ENCODE assay signal across 17 cellular contexts in the genomic region with DNA sequence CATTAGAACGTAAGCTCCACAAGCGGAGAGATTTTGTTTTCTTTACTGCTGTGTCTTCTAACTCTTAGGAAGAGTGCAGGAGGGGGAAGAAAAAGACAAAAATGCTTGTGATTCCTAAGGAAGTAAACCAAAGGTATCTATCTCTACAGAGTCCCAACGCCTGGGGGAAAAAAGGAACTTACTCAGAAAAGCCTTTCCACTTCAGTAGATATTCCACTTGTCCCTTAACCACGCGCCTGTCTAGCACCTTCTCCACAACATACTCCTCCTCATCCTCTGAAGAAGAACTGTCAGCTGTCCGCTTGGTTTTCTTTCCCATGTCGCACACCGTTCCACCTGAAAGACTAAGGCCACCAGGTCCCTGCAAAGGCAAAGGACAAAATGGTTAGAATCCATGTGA. TPM values are rescaled to one million over a fixed set of nuclear protein-coding genes. Genes with fewer than 3 reads are reported as not detected.
DNase-seq lines count a peak whose midpoint lies in the region; ATAC-seq and TF ChIP-seq lines count a peak whose summit lies in the region.
"Had no signal": no experiment of that assay in that cellular context is flagged by ENCODE, and none has a peak within 500 bp of the region (broad histone marks: within the 10 kb centered on the region; RNA-seq: fewer than 3 reads in every experiment).

No MANE protein-coding gene starts in this region.

- intact Hi-C loops in esophagus squamous epithelium (cut with DNase I) = no loop called here

- H3K9ac ChIP-seq in HUES6 (ENCODE audit: low read length) (no peak overlapping the region), iPS-15b (ENCODE audit: low read depth, low read length) (peak overlapping the region; percentile 26), smooth muscle cell (ENCODE audit: low read depth) (no peak overlapping the region)

- no peak for ATAC-seq in WTC11
- no peak for ATAC-seq in GM18502 (IDR thresholded peaks at IDR 0.05; ENCODE audit: poor library complexity, unreplicated experiment)
- ATAC-seq: naive thymus-derived CD8-positive, alpha-beta T cell had no signal

- H3K4me1 ChIP-seq in HUES6 (ENCODE audit: control insufficient read depth, insufficient read depth, low read length) (peaks cover 38% of the 10 kb centered on the region), iPS-15b (ENCODE audit: control insufficient read depth, insufficient read depth, low read length) (peaks cover 21% of the 10 kb centered on the region), smooth muscle cell (ENCODE audit: low read depth) (peaks cover 47% of the 10 kb centered on the region), esophagus squamous epithelium (peaks cover 0 to 46% (median 5%) of the 10 kb centered on the region in 3 donors)

- H3K27me3 Mint-ChIP-seq in WTC11 (ENCODE audit: low read depth) = no peaks in the 10 kb centered on the region
- H3K27me3 Mint-ChIP-seq: activated naive CD8-positive, alpha-beta T cell; naive thymus-derived CD8-positive, alpha-beta T cell had no signal

- 78% methylated on average over 8 of the region's 8 CpGs for WGBS in smooth muscle cell (ENCODE audit: low lambda C conversion rate)
- 89 to 91% methylated on average over 7 to 8 of the region's 8 CpGs for WGBS in esophagus squamous epithelium, 2 donors

- peak overlapping the region; percentile 27; the same call in 1 of the 2 replicates for H3K4me3 Mint-ChIP-seq in WTC11
- H3K4me3 Mint-ChIP-seq: activated naive CD8-positive, alpha-beta T cell had no signal

- H3K36me3 ChIP-seq in HUES6 (ENCODE audit: control insufficient read depth, insufficient read depth, low read length) = peaks cover 44% of the 10 kb centered on the region
- peaks cover 18% of the 10 kb centered on the region for H3K36me3 ChIP-seq in iPS-15b (ENCODE audit: control insufficient read depth, insufficient read depth, low read length)
- H3K36me3 ChIP-seq in smooth muscle cell (ENCODE audit: low read depth) = peaks cover 9% of the 10 kb centered on the region
- peaks cover 0 to 52% (median 4%) of the 10 kb centered on the region in 3 donors for H3K36me3 ChIP-seq in esophagus squamous epithelium

- H3K79me2 ChIP-seq in smooth muscle cell (ENCODE audit: low read depth) = peaks cover 48% of the 10 kb centered on the region

- H3K4me2 ChIP-seq in smooth muscle cell = no peak overlapping the region

- POLR2A ChIA-PET in WTC11 (lab: Charles Lee) = interaction anchor here (4.6 to 6.0 kb wide), 2 partner anchors 23 kb away, joined by 19 to 105 read pairs; a partner anchor contains a TSS

- H3K27ac ChIP-seq in HUES6 (ENCODE audit: low read depth, low read length) (peak overlapping the region; percentile 97), smooth muscle cell (ENCODE audit: low read depth) (peak overlapping the region; percentile 95), esophagus squamous epithelium (no peak overlapping the region)

- peaks cover 49% of the 10 kb centered on the region for H3K4me1 Mint-ChIP-seq in WTC11

- no peak overlapping the region for H2AFZ ChIP-seq in smooth muscle cell (ENCODE audit: low read depth)

- H3K9me3 ChIP-seq in HUES6 (ENCODE audit: control insufficient read depth, insufficient read depth, low read depth, low read length) (no peaks in the 10 kb centered on the region), iPS-15b (ENCODE audit: control insufficient read depth, insufficient read depth, low read length) (no peaks in the 10 kb centered on the region), smooth muscle cell (replicated peaks; ENCODE audit: low read depth) (no peaks in the 10 kb centered on the region), esophagus squamous epithelium (no peaks in the 10 kb centered on the region)

- H3K27me3 ChIP-seq in HUES6 (ENCODE audit: control insufficient read depth, insufficient read depth, low read length) = no peaks in the 10 kb centered on the region
- no peaks in the 10 kb centered on the region for H3K27me3 ChIP-seq in iPS-15b (ENCODE audit: control insufficient read depth, insufficient read depth, low read length)
- H3K27me3 ChIP-seq in smooth muscle cell (ENCODE audit: low read depth) = no peaks in the 10 kb centered on the region
- no peaks in the 10 kb centered on the region for H3K27me3 ChIP-seq in esophagus squamous epithelium

- H3K27ac Mint-ChIP-seq in WTC11 = peak overlapping the region; percentile 99
- H3K27ac Mint-ChIP-seq: activated naive CD8-positive, alpha-beta T cell had no signal

- peaks cover 29% of the 10 kb centered on the region for H3F3A ChIP-seq in smooth muscle cell (ENCODE audit: low read depth)

- CTCF ChIA-PET in WTC11 (lab: Charles Lee) = interaction anchor here (2.9 kb wide), 1 partner anchor 42 kb away, joined by 19 read pairs; no protein-coding TSS in a partner anchor

- no peak overlapping the region for H3K4me3 ChIP-seq in HUES6 (ENCODE audit: low read depth, low read length)
- no peak overlapping the region for H3K4me3 ChIP-seq in iPS-15b (ENCODE audit: low read depth, low read length)
- H3K4me3 ChIP-seq in smooth muscle cell = no peak overlapping the region
- no peak overlapping the region for H3K4me3 ChIP-seq in esophagus squamous epithelium

- TF ChIP-seq POLR2A in esophagus squamous epithelium (IDR thresholded peaks at IDR 0.05) = no peak

- H4K20me1 ChIP-seq in smooth muscle cell (ENCODE audit: low read depth) = no peaks in the 10 kb centered on the region

- H3K9me3 Mint-ChIP-seq in WTC11 = no peaks in the 10 kb centered on the region
- H3K9me3 Mint-ChIP-seq: naive thymus-derived CD8-positive, alpha-beta T cell had no signal

- TF ChIP-seq CTCF in WTC11 (IDR thresholded peaks at IDR 0.05) = no peak
- no peak for TF ChIP-seq CTCF in smooth muscle cell (IDR thresholded peaks at IDR 0.05; ENCODE audit: borderline replicate concordance, insufficient read depth, poor library complexity, severe bottlenecking)
- no peak for TF ChIP-seq CTCF in esophagus squamous epithelium (IDR thresholded peaks at IDR 0.05)

- DNase-seq in WTC11 (ENCODE audit: low spot score) = no peak
- DNase-seq in smooth muscle cell (lab: John Stamatoyannopoulos, UW; ENCODE audit: unreplicated experiment) = no peak
- no peak for DNase-seq in NCI-H187 (lab: John Stamatoyannopoulos, UW)
- DNase-seq in SHP77 (lab: John Stamatoyannopoulos, UW) = no peak
- no peak for DNase-seq in esophagus squamous epithelium (lab: John Stamatoyannopoulos, UW)
- DNase-seq: activated CD8-positive, alpha-beta memory T cell treated with anti-CD3 and anti-CD28 coated beads for 24 hours; COR-L47; cortex of kidney; kidney; naive thymus-derived CD8-positive, alpha-beta T cell; NCI-H1417 treated with DMSO at 0.1 percent for 48 hours; NCI-H526; small intestine had no signal

- H3K36me3 Mint-ChIP-seq in WTC11 = peaks cover 39% of the 10 kb centered on the region

TF ChIP-seq in WTC11, 78 proteins besides CTCF, POLR2A, EP300 and RAD21 (continues in another document):
- TF ChIP-seq PRRX2 (CRISPR knock-in tag; IDR thresholded peaks at IDR 0.05) (no peak), RELA (CRISPR knock-in tag; IDR thresholded peaks at IDR 0.05; ENCODE audit: borderline replicate concordance) (no peak), NFATC4 (CRISPR knock-in tag; IDR thresholded peaks at IDR 0.05) (no peak), TEAD1 (CRISPR knock-in tag; IDR thresholded peaks at IDR 0.05) (no peak), ELF4 (CRISPR knock-in tag; IDR thresholded peaks at IDR 0.05; ENCODE audit: low read depth) (no peak), ZNF263 (CRISPR knock-in tag; IDR thresholded peaks at IDR 0.05; ENCODE audit: low read depth) (no peak), FOXK1 (CRISPR knock-in tag; IDR thresholded peaks at IDR 0.05) (no peak)
- TF ChIP-seq, protein P1, sequence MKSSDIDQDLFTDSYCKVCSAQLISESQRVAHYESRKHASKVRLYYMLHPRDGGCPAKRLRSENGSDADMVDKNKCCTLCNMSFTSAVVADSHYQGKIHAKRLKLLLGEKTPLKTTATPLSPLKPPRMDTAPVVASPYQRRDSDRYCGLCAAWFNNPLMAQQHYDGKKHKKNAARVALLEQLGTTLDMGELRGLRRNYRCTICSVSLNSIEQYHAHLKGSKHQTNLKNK (CRISPR knock-in tag; IDR thresholded peaks at IDR 0.05) = no peak
- TF ChIP-seq, protein P2, sequence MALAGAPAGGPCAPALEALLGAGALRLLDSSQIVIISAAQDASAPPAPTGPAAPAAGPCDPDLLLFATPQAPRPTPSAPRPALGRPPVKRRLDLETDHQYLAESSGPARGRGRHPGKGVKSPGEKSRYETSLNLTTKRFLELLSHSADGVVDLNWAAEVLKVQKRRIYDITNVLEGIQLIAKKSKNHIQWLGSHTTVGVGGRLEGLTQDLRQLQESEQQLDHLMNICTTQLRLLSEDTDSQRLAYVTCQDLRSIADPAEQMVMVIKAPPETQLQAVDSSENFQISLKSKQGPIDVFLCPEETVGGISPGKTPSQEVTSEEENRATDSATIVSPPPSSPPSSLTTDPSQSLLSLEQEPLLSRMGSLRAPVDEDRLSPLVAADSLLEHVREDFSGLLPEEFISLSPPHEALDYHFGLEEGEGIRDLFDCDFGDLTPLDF (CRISPR knock-in tag; IDR thresholded peaks at IDR 0.05) = no peak
- TF ChIP-seq, protein P3, sequence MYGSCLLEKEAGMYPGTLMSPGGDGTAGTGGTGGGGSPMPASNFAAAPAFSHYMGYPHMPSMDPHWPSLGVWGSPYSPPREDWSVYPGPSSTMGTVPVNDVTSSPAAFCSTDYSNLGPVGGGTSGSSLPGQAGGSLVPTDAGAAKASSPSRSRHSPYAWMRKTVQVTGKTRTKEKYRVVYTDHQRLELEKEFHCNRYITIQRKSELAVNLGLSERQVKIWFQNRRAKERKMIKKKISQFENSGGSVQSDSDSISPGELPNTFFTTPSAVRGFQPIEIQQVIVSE (CRISPR knock-in tag; IDR thresholded peaks at IDR 0.05; ENCODE audit: borderline replicate concordance) = no peak
- TF ChIP-seq, protein P4, sequence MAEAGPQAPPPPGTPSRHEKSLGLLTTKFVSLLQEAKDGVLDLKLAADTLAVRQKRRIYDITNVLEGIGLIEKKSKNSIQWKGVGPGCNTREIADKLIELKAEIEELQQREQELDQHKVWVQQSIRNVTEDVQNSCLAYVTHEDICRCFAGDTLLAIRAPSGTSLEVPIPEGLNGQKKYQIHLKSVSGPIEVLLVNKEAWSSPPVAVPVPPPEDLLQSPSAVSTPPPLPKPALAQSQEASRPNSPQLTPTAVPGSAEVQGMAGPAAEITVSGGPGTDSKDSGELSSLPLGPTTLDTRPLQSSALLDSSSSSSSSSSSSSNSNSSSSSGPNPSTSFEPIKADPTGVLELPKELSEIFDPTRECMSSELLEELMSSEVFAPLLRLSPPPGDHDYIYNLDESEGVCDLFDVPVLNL (CRISPR knock-in tag; IDR thresholded peaks at IDR 0.05; ENCODE audit: borderline replicate concordance, low read depth) = no peak

RNA-seq across cellular contexts. Expression of a gene that starts 22.6 kb away (rescaled TPM):
- total RNA-seq in WTC11 (2021) (182 to 218 TPM (median 216 TPM) in 3 replicates), smooth muscle cell (58.9 and 67.4 TPM in 2 replicates), esophagus squamous epithelium (10 to 100 TPM; 13.2 to 29.9 (median 23.7) TPM)
- 25.0 and 26.1 TPM in 2 replicates for polyA plus RNA-seq in smooth muscle cell

RNA-seq across cellular contexts. Expression of a gene that starts 23.2 kb away (rescaled TPM):
- total RNA-seq in WTC11 (2021) = 2,589 to 2,788 TPM (median 2,737 TPM) in 3 replicates
- total RNA-seq in smooth muscle cell = 378 and 483 TPM in 2 replicates
- polyA plus RNA-seq in smooth muscle cell = 440 and 451 TPM in 2 replicates
- 100 to 1,000 TPM; 274 to 473 (median 422) TPM for total RNA-seq in esophagus squamous epithelium

RNA-seq across cellular contexts. Expression of a gene that starts 43.5 kb away (rescaled TPM):
- 2.4 to 3.0 TPM (median 3.0 TPM) in 3 replicates for total RNA-seq in WTC11 (2021)
- total RNA-seq in smooth muscle cell = 0.13 TPM in 1 of 2 replicates, not detected in the other
- 0.24 and 1.9 TPM in 2 replicates for polyA plus RNA-seq in smooth muscle cell
- total RNA-seq in esophagus squamous epithelium = under 1 TPM in 3 of 4 donors, not detected in 1; 0.15 to 0.44 (median 0.38) TPM
- total RNA-seq: naive thymus-derived CD8-positive, alpha-beta T cell had no signal

Comparison
In these comparisons a context has a peak if more than half of its experiments do, and no peak if none do; other contexts are left out.
1. H3K27ac ChIP-seq: peak in HUES6 (single experiment) and smooth muscle cell (single experiment); none in esophagus squamous epithelium (0 of 4).